Comparison of ENCODE assay signal across 1 cellular context in genomic region chrX:107675823-107676555, GRCh38.
TF ChIP-seq lines count a peak whose summit lies in the region.

No MANE protein-coding gene starts in this region.

TF ChIP-seq in K562, 482 proteins besides CTCF, POLR2A, EP300 and RAD21 (continued from another document):
- TF ChIP-seq TOE1 (IDR thresholded peaks at IDR 0.05; ENCODE audit: borderline replicate concordance) (no peak), TOE1 (CRISPR knock-in tag; IDR thresholded peaks at IDR 0.05; ENCODE audit: borderline replicate concordance, low read depth) (no peak), CEBPG (CRISPR knock-in tag; IDR thresholded peaks at IDR 0.05) (peak; percentile 75), CEBPG (tag; conservative IDR thresholded peaks at IDR 0.05 in 1 of 2, IDR thresholded peaks at IDR 0.05 in 1 of 2) (peak; percentile 31 to 77; a peak in 3 of 4 replicates)
